ENCODE assay signal across 8 cellular contexts in the genomic region with DNA sequence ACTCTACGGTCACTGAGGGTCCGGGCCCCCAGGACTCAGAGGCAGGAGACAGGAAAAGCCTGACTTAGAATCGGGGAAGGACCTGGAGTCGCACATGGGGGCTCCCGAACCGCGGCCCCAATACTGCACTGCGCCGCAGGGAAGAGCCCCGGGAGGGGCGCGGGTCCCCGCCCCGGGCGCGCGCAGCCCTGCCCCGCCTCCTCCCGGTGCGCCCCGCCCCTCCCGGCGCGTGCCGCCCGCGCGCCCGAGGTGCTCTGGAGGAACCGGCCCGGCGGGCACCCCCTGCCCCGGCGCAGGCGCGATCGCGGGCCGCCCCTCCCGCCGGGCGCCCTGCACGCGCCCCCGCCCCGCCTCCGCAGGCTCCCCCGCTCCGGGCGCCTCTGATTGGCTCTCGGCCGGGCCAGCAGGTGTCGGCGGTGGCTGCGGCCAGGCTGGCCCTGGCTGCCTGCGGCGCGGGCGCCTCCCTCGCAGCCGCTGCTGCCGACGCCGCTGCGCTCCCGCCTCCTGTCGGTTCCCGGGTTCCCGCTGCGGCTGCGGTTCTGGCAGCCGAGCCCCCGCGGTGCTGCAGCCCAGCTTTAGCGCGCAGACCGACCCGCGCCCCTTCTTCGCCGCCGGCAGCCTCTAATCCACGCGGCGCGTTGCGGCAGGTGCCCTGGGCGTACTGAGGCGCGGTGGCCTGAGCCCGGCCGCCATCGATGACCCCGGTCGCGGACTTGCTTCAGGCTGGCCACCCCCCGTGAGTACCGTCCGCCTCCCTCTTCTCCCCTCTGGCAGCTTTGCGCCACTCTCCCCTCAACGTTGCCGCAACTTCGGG. TPM values are rescaled to one million over a fixed set of nuclear protein-coding genes. Genes with fewer than 3 reads are reported as not detected.
DNase-seq lines count a peak whose midpoint lies in the region; ATAC-seq and TF ChIP-seq lines count a peak whose summit lies in the region.

Gene MYRIP, plus strand, starts transcription at position 429 of the 814 bp plus-strand sequence. CDS start 91,208 bp downstream, outside the sequence.

- no peaks in the 10 kb centered on the region for H3K36me3 ChIP-seq in lung (ENCODE audit: control insufficient read depth in 2 of 2, insufficient read depth in 2 of 2, low read length in 2 of 2)

- TF ChIP-seq CTCF in lung (IDR thresholded peaks at IDR 0.05; ENCODE audit: control extremely low read depth, extremely low read depth): no peak

- intact Hi-C loops in dendritic cell treated with granulocyte-macrophage colony-stimulating factor and Interleukin-4, amounts not matched to agents 40 ng/mL and 50 ng/mL, for 4 days (cut with micrococcal nuclease): no loop called here

- H3K27me3 Mint-ChIP-seq in dendritic cell treated with granulocyte-macrophage colony-stimulating factor and Interleukin-4, amounts not matched to agents 40 ng/mL and 50 ng/mL, for 4 days: peaks cover 61% of the 10 kb centered on the region

- no peaks in the 10 kb centered on the region for H3K27me3 ChIP-seq in lung (ENCODE audit: control insufficient read depth, insufficient read depth)

- H3K4me1 Mint-ChIP-seq in dendritic cell treated with granulocyte-macrophage colony-stimulating factor and Interleukin-4, amounts not matched to agents 40 ng/mL and 50 ng/mL, for 4 days (ENCODE audit: low read depth): peaks cover 18% of the 10 kb centered on the region

- no peak within 1 kb of the TSS for H3K27ac ChIP-seq in lung (ENCODE audit: low read depth in 1 of 2, low read length in 1 of 2)

- H3K27ac Mint-ChIP-seq in dendritic cell treated with granulocyte-macrophage colony-stimulating factor and Interleukin-4, amounts not matched to agents 40 ng/mL and 50 ng/mL, for 4 days: no peak within 1 kb of the TSS

- H3K4me3 Mint-ChIP-seq in dendritic cell treated with granulocyte-macrophage colony-stimulating factor and Interleukin-4, amounts not matched to agents 40 ng/mL and 50 ng/mL, for 4 days: peak within 1 kb of the TSS; percentile 72

- H3K36me3 Mint-ChIP-seq in dendritic cell treated with granulocyte-macrophage colony-stimulating factor and Interleukin-4, amounts not matched to agents 40 ng/mL and 50 ng/mL, for 4 days (ENCODE audit: low read depth): no peaks in the 10 kb centered on the region

- peak; percentile 28 for DNase-seq in DMS153 treated with DMSO at 0.1 percent for 48 hours (lab: John Stamatoyannopoulos, UW; ENCODE audit: unreplicated experiment)
- DNase-seq in HK-2 (ENCODE audit: unreplicated experiment): peak; percentile 35
- DNase-seq in lung (ENCODE audit: low spot score): peak; percentile 66
- peak; percentile 54 for DNase-seq in superior temporal gyrus (ENCODE audit: extremely low spot score)
- no peak for DNase-seq in activated CD8-positive, alpha-beta memory T cell treated with anti-CD3 and anti-CD28 coated beads, Interleukin-2, amount 50 U/mL, for 4 hours

- ATAC-seq in GM19463 (IDR thresholded peaks at IDR 0.05; ENCODE audit: unreplicated experiment): peak; percentile 90
- peak; percentile 82 for ATAC-seq in lung (ENCODE audit: insufficient read depth, low FRiP score)

- H3K4me1 ChIP-seq in lung (ENCODE audit: control insufficient read depth in 2 of 2, insufficient read depth in 2 of 2, low read length in 2 of 2): peaks cover 0 to 11% of the 10 kb centered on the region in 2 donors

- 0 to 1% methylated on average over 75 to 103 of the region's 103 CpGs for WGBS in lung, 2 donors

- no peaks in the 10 kb centered on the region for H3K9me3 Mint-ChIP-seq in dendritic cell treated with granulocyte-macrophage colony-stimulating factor and Interleukin-4, amounts not matched to agents 40 ng/mL and 50 ng/mL, for 4 days

- peak within 1 kb of the TSS; percentile 54 for H3K4me3 ChIP-seq in lung

- H3K9me3 ChIP-seq in lung (ENCODE audit: control insufficient read depth in 2 of 2, insufficient read depth in 1 of 2, low read length in 1 of 2): peaks cover 0 to 4% of the 10 kb centered on the region in 2 donors

TF ChIP-seq in PFSK-1, 5 proteins besides CTCF, POLR2A, EP300 and RAD21:
- TF ChIP-seq POLR2AphosphoS5 (IDR thresholded peaks at IDR 0.05; ENCODE audit: low read depth, low read length): no peak
- no peak for TF ChIP-seq TAF1 (IDR thresholded peaks at IDR 0.05; ENCODE audit: borderline replicate concordance, insufficient read depth, low read length)
- no peak for TF ChIP-seq SIN3A (IDR thresholded peaks at IDR 0.05; ENCODE audit: borderline replicate concordance, insufficient read depth, low read length)
- TF ChIP-seq FOXP2 (optimal IDR thresholded peaks at IDR 0.05; ENCODE audit: borderline replicate concordance, extremely low read depth, extremely low read length, insufficient read depth): peak; percentile 44
- TF ChIP-seq REST (IDR thresholded peaks at IDR 0.05; ENCODE audit: insufficient read depth in 1 of 2, low read depth in 2 of 2, low read length in 2 of 2): no peak

RNA-seq across cellular contexts. Expression of gene MYRIP, which starts in this region (rescaled TPM):
- polyA plus RNA-seq in PFSK-1 (2012; ENCODE audit: insufficient read length, low read depth): 1.0 TPM
- 1 to 10 TPM in 1 of 2 donors, under 1 TPM in 1; 0.71 to 2.5 TPM for total RNA-seq in lung
- polyA plus RNA-seq in lung: under 1 TPM; 0.30 to 0.83 TPM
